1 cellular context compared by ENCODE assay signal in the genomic region with DNA sequence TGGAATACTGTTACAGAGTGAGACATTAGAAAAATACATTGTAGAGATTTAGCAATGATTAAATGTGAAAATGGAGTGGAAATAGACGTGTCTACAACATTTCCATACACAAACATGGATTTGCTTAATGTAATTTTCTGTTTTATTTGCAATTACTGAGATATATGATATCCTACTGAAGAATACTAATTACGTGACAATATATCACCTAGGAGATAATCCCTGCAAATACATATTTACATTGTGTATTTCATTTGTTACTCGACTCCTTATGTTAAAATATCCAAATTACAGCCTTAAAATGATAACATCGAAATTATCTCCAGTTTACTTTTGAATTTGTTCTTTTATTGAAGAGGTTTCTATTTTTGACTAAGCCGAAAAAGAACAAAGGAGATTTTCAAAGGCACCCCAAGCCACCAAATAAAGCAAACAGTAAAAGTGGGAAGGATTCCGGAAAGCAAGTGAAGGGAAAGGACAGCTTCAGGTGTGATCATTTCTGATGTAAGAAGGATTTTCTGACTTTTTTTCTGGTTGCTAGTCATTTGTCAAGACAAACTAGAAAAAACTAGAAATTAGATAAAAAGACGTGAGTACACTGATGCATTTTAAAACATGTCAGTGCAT.
TF ChIP-seq lines count a peak whose summit lies in the region.

No MANE protein-coding gene starts in this region.

TF ChIP-seq in GM23338, 12 proteins besides CTCF, POLR2A, EP300 and RAD21 (continued from another document):
- TF ChIP-seq ZNF331 (CRISPR knock-in tag; IDR thresholded peaks at IDR 0.05; ENCODE audit: low read depth) (no peak), ZNF114 (CRISPR knock-in tag; IDR thresholded peaks at IDR 0.05) (no peak), STAT1 (IDR thresholded peaks at IDR 0.05; ENCODE audit: unreplicated experiment) (no peak), POLR2AphosphoS5 (IDR thresholded peaks at IDR 0.05; ENCODE audit: low read depth) (no peak)
